In genomic region chr10:78959217-78959616, GRCh38 we compare ENCODE assay signal across 20 cellular contexts.
"Had no signal": no experiment of that assay in that cellular context is flagged by ENCODE, and none has a peak within 500 bp of the region (broad histone marks: within the 10 kb centered on the region; RNA-seq: fewer than 3 reads in every experiment).

No MANE protein-coding gene starts in this region.

- H3K4me1 ChIP-seq: right lobe of liver had no signal

- ATAC-seq: psoas muscle, right lobe of liver had no signal

- DNase-seq: cerebellar nuclear complex; dermis blood vessel endothelial cell; esophagus squamous epithelium; glutamatergic neuron; islet precursor cell; left ventricle myocardium inferior; mesendoderm; naive B cell; retina; right lobe of liver; stimulated activated CD4-positive, alpha-beta T cell treated with anti-CD3 and anti-CD28 coated beads, Interleukin-2, amount 100 ng/mL, for 24 hours; stimulated activated CD4-positive, alpha-beta T cell treated with anti-CD3 and anti-CD28 coated beads, Interleukin-4, amount 100 ng/mL, for 4 hours; stimulated activated naive CD4-positive, alpha-beta T cell; tibial artery had no signal

- H3K4me3 ChIP-seq: esophagus squamous epithelium, gastroesophageal sphincter, left ventricle myocardium inferior, lung, psoas muscle, right lobe of liver, suprapubic skin, tibial artery had no signal

- H3K27ac ChIP-seq: left ventricle myocardium inferior, neutrophil, psoas muscle, right lobe of liver, suprapubic skin had no signal

- H3K27me3 ChIP-seq: esophagus squamous epithelium, gastroesophageal sphincter, right lobe of liver, suprapubic skin, tibial artery had no signal

- H3K9me3 ChIP-seq: esophagus squamous epithelium, gastroesophageal sphincter, left ventricle myocardium inferior, neutrophil, psoas muscle, right lobe of liver, suprapubic skin, tibial artery had no signal

- FAIRE-seq: colon had no signal

- H3K36me3 ChIP-seq: esophagus squamous epithelium, gastroesophageal sphincter, left ventricle myocardium inferior, neutrophil, right lobe of liver, suprapubic skin, tibial artery had no signal
